Comparison of ENCODE assay signal across 8 cellular contexts in genomic region chr17:48671697-48672171, GRCh38. TPM values are rescaled to one million over a fixed set of nuclear protein-coding genes. Genes with fewer than 3 reads are reported as not detected.
DNase-seq lines count a peak whose midpoint lies in the region; ATAC-seq and TF ChIP-seq lines count a peak whose summit lies in the region.

No MANE protein-coding gene starts in this region.

- H3K4me3 ChIP-seq in GM12865 (ENCODE audit: low read depth, low read length) (no peak overlapping the region), brain microvascular endothelial cell (ENCODE audit: low read depth, low read length) (peak overlapping the region; percentile 41), skeletal muscle satellite cell (ENCODE audit: low read length) (peak overlapping the region; percentile 70)

- no peak for ATAC-seq in GM18505 (IDR thresholded peaks at IDR 0.05; ENCODE audit: unreplicated experiment)
- no peak for ATAC-seq in GM21360 (IDR thresholded peaks at IDR 0.05; ENCODE audit: unreplicated experiment)

- H3K4me2 ChIP-seq in skeletal muscle satellite cell (ENCODE audit: low read length), result peak overlapping the region; percentile 89

- TF ChIP-seq CTCF in GM12865 (IDR thresholded peaks at IDR 0.05; ENCODE audit: insufficient read depth, low read depth, low read length, missing control alignments) (peak; percentile 84), brain microvascular endothelial cell (IDR thresholded peaks at IDR 0.05; ENCODE audit: low read depth, low read length, missing control alignments) (peak; percentile 94)

- H3K27ac ChIP-seq in brain microvascular endothelial cell, result no peak overlapping the region

- H3K36me3 ChIP-seq in brain microvascular endothelial cell (replicated peaks), result no peaks in the 10 kb centered on the region
- H3K36me3 ChIP-seq in skeletal muscle satellite cell (ENCODE audit: insufficient read depth, low read length), result no peaks in the 10 kb centered on the region

- peak; percentile 64 for DNase-seq in GM12865 (ENCODE audit: low read depth)
- peak; percentile 16 for DNase-seq in NCI-H1105 treated with DMSO at 0.1 percent for 48 hours (lab: John Stamatoyannopoulos, UW)
- peak; percentile 63 for DNase-seq in UCSD-AML1 (lab: John Stamatoyannopoulos, UW; ENCODE audit: unreplicated experiment)
- peak; percentile 66 for DNase-seq in brain microvascular endothelial cell
- peak; percentile 82 for DNase-seq in iPS-NIHi11 (ENCODE audit: low spot score)

- H3K27me3 ChIP-seq in brain microvascular endothelial cell (replicated peaks), result peaks cover 2% of the 10 kb centered on the region
- peaks cover 62% of the 10 kb centered on the region for H3K27me3 ChIP-seq in skeletal muscle satellite cell (ENCODE audit: control insufficient read depth, insufficient read depth, low read length)

- no peak overlapping the region for H3K9ac ChIP-seq in skeletal muscle satellite cell (ENCODE audit: low read depth, low read length)

- in situ Hi-C loops in brain microvascular endothelial cell (cut with HindIII; ENCODE audit: low pct_ligation_motif_present, low sequenced_read_pairs), result no loop called here

- H3K4me1 ChIP-seq in skeletal muscle satellite cell (ENCODE audit: control insufficient read depth, insufficient read depth, low read length), result peaks cover 3% of the 10 kb centered on the region

- no peak for TF ChIP-seq POLR2A in GM18505 (IDR thresholded peaks at IDR 0.05; ENCODE audit: borderline replicate concordance, extremely low read depth, insufficient read depth, insufficient read length)

- no peaks in the 10 kb centered on the region for H3K9me3 ChIP-seq in skeletal muscle satellite cell (replicated peaks; ENCODE audit: low read length)

RNA-seq across cellular contexts. Expression of gene HOXB9, which starts 45.6 kb away (rescaled TPM):
- 0.25 TPM in 1 of 2 replicates, not detected in the other for total RNA-seq in skeletal muscle satellite cell (2012; rRNA removed)

RNA-seq across cellular contexts. Expression of gene PRAC1, which starts 50.6 kb away (rescaled TPM):
- not detected in 2 replicates for total RNA-seq in skeletal muscle satellite cell (2012; rRNA removed)

RNA-seq across cellular contexts. Expression of gene PRAC2, which starts 51.3 kb away (rescaled TPM):
- not detected in 2 replicates for total RNA-seq in skeletal muscle satellite cell (2012; rRNA removed)

RNA-seq across cellular contexts. Expression of gene HOXB8, which starts 56.6 kb away (rescaled TPM):
- total RNA-seq in skeletal muscle satellite cell (2012; rRNA removed), result not detected in 2 replicates

RNA-seq across cellular contexts. Expression of gene HOXB13, which starts 56.8 kb away (rescaled TPM):
- under 0.01 TPM in 1 of 2 replicates, not detected in the other for total RNA-seq in skeletal muscle satellite cell (2012; rRNA removed)

Comparison
In these comparisons a context has a peak if more than half of its experiments do, and no peak if none do; other contexts are left out.
1. DNase-seq: peak in every context shown above with its lines; median percentile 82 in iPS-NIHi11; 66 in brain microvascular endothelial cell; 64 in GM12865; 63 in UCSD-AML1; 16 in NCI-H1105 treated with DMSO at 0.1 percent for 48 hours.